Comparison of ENCODE assay signal across 27 cellular contexts in genomic region chr12:49026678-49027480, GRCh38. TPM values are rescaled to one million over a fixed set of nuclear protein-coding genes. Genes with fewer than 3 reads are reported as not detected.
A peak's percentile ranks its signal among the peaks of the same experiment; 100 is the strongest.
DNase-seq lines count a peak whose midpoint lies in the region; ATAC-seq, FAIRE-seq and TF ChIP-seq lines count a peak whose summit lies in the region.
"Had no signal": no experiment of that assay in that cellular context is flagged by ENCODE, and none has a peak within 500 bp of the region (broad histone marks: within the 10 kb centered on the region; RNA-seq: fewer than 3 reads in every experiment).

No MANE protein-coding gene starts in this region.

- H3K4me2 ChIP-seq in IMR-90 (ENCODE audit: low read depth, low read length) (no peak overlapping the region), endothelial cell of umbilical vein (ENCODE audit: insufficient read depth, low read length) (no peak overlapping the region)
- H3K4me2 ChIP-seq: GM23338 had no signal

- H2AK9ac ChIP-seq in IMR-90 (replicated peaks; ENCODE audit: low read depth, low read length, poor library complexity), result no peak overlapping the region

- no peak overlapping the region for H3K4ac ChIP-seq in IMR-90 (ENCODE audit: low read depth, low read length)

- dilution Hi-C loops in IMR-90 (cut with HindIII; ENCODE audit: low sequenced_read_pairs, unreplicated experiment) (no loop called here), endothelial cell of umbilical vein (cut with MboI; ENCODE audit: extremely low pct_ligation_motif_present, low sequenced_read_pairs) (no loop called here)

- no peak overlapping the region for H4K91ac ChIP-seq in IMR-90 (ENCODE audit: insufficient read depth, low read depth, low read length)

- intact Hi-C loops in IMR-90 (cut with micrococcal nuclease), result no loop called here
- intact Hi-C loops in endothelial cell of umbilical vein (cut with micrococcal nuclease), result no loop called here
- intact Hi-C loops in lower lobe of right lung (cut with DNase I), result no loop called here

- no peak overlapping the region for H2BK5ac ChIP-seq in IMR-90 (ENCODE audit: low read depth, low read length, poor library complexity, severe bottlenecking)

- no peaks in the 10 kb centered on the region for H3K4me1 ChIP-seq in IMR-90 (ENCODE audit: control insufficient read depth, insufficient read depth, low read length)
- no peaks in the 10 kb centered on the region for H3K4me1 ChIP-seq in endothelial cell of umbilical vein (ENCODE audit: control insufficient read depth, extremely low read depth, insufficient read depth, low read length)
- no peaks in the 10 kb centered on the region for H3K4me1 ChIP-seq in lower lobe of right lung
- H3K4me1 ChIP-seq: heart right ventricle, tibial nerve had no signal

- no peak overlapping the region for H2AK5ac ChIP-seq in IMR-90 (ENCODE audit: low read depth, low read length)

- no peaks in the 10 kb centered on the region for H3K27me3 Mint-ChIP-seq in osteocyte (ENCODE audit: unreplicated experiment)
- H3K27me3 Mint-ChIP-seq: activated CD4-positive, alpha-beta T cell treated with anti-CD3 and anti-CD28 coated beads, Interleukin-2, amount 10 ng/mL, durations not matched to agents 7 days and 5 days; activated CD8-positive, alpha-beta memory T cell treated with anti-CD3 and anti-CD28 coated beads, Interleukin-2, amount 10 ng/mL, durations not matched to agents 7 days and 5 days; effector memory CD8-positive, alpha-beta T cell; memory B cell had no signal

- POLR2A ChIA-PET in IMR-90 (lab: Charles Lee; ENCODE audit: unreplicated experiment) (no interaction called here), endothelial cell of umbilical vein (lab: Charles Lee) (interaction anchor here (0.9 kb wide), 1 partner anchor 13 kb away, joined by 3 read pairs; no protein-coding TSS in a partner anchor)

- TF ChIP-seq RAD21 in IMR-90 (IDR thresholded peaks at IDR 0.05; ENCODE audit: low read length), result no peak

- ATAC-seq in IMR-90 (ENCODE audit: low read depth) (no peak), GM21576 (IDR thresholded peaks at IDR 0.05; ENCODE audit: unreplicated experiment) (no peak), lower lobe of right lung (no peak)
- ATAC-seq: activated CD8-positive, alpha-beta memory T cell treated with anti-CD3 and anti-CD28 coated beads, Interleukin-2, amount 10 ng/mL, durations not matched to agents 7 days and 5 days; effector memory CD8-positive, alpha-beta T cell; esophagus mucosa; GM23338; heart right ventricle; WTC11 had no signal

- no peak overlapping the region for H2AFZ ChIP-seq in IMR-90 (replicated peaks; ENCODE audit: low read length, poor library complexity)
- no peak overlapping the region for H2AFZ ChIP-seq in endothelial cell of umbilical vein (ENCODE audit: low read depth, low read length)
- H2AFZ ChIP-seq: GM23338 had no signal

- no peaks in the 10 kb centered on the region for H3K9me3 ChIP-seq in IMR-90 (ENCODE audit: control insufficient read depth, insufficient read depth, low read length)
- no peaks in the 10 kb centered on the region for H3K9me3 ChIP-seq in endothelial cell of umbilical vein (replicated peaks; ENCODE audit: control insufficient read depth, insufficient read depth, low read length)
- H3K9me3 ChIP-seq in lower lobe of right lung, result no peaks in the 10 kb centered on the region
- H3K9me3 ChIP-seq: heart right ventricle, tibial nerve had no signal

- H3K56ac ChIP-seq in IMR-90 (ENCODE audit: extremely low read depth, insufficient read depth, low read length), result no peak overlapping the region

- H4K5ac ChIP-seq in IMR-90 (ENCODE audit: low read depth, low read length), result no peak overlapping the region

- H3K27ac ChIP-seq in IMR-90 (ENCODE audit: insufficient read depth, low read length) (no peak overlapping the region), endothelial cell of umbilical vein (ENCODE audit: insufficient read depth, low read depth, low read length) (no peak overlapping the region), lower lobe of right lung (no peak overlapping the region)
- H3K27ac ChIP-seq: tibial nerve had no signal

- TSS peak; percentile 60 for BruUV-seq in IMR-90 (replicated peaks; lab: Mats Ljungman, UMichigan)
- TSS peak; percentile 8 for BruUV-seq in endothelial cell of umbilical vein (replicated peaks; lab: Mats Ljungman, UMichigan)

- peaks cover 24 to 64% of the 10 kb centered on the region in 2 experiments for H3K79me1 ChIP-seq in IMR-90 (ENCODE audit: low read depth in 1 of 2, low read length in 2 of 2)

- no peak overlapping the region for H3K14ac ChIP-seq in IMR-90 (replicated peaks; ENCODE audit: low read depth, low read length)

- H3K36me3 ChIP-seq in IMR-90 (ENCODE audit: control insufficient read depth, insufficient read depth, low read length) (peaks cover 84% of the 10 kb centered on the region), endothelial cell of umbilical vein (ENCODE audit: control insufficient read depth in 2 of 2, extremely low read depth in 1 of 2, insufficient read depth in 2 of 2, low read length in 2 of 2) (peaks cover 35 to 69% of the 10 kb centered on the region in 2 experiments), lower lobe of right lung (peaks cover 98% of the 10 kb centered on the region)

- H3K4me3 ChIP-seq in IMR-90 (ENCODE audit: insufficient read depth, low read depth, low read length), result no peak overlapping the region
- H3K4me3 ChIP-seq in endothelial cell of umbilical vein (replicated peaks in 1 of 3; ENCODE audit: insufficient read depth in 1 of 3, low read depth in 1 of 3, low read length in 3 of 3), result no peak overlapping the region
- H3K4me3 ChIP-seq in lower lobe of right lung, result no peak overlapping the region
- H3K4me3 ChIP-seq: GM23338, heart right ventricle, tibial nerve had no signal

- H3K9me3 Mint-ChIP-seq in osteocyte (ENCODE audit: unreplicated experiment), result no peaks in the 10 kb centered on the region
- H3K9me3 Mint-ChIP-seq: activated CD4-positive, alpha-beta T cell treated with anti-CD3 and anti-CD28 coated beads, Interleukin-2, amount 10 ng/mL, durations not matched to agents 7 days and 5 days; activated naive CD4-positive, alpha-beta T cell treated with anti-CD3 and anti-CD28 coated beads for 36 hours; effector memory CD8-positive, alpha-beta T cell; GM23338; memory B cell; WTC11 had no signal

- no peak overlapping the region for H3K4me3 Mint-ChIP-seq in osteocyte (ENCODE audit: unreplicated experiment)
- H3K4me3 Mint-ChIP-seq: activated CD4-positive, alpha-beta T cell treated with anti-CD3 and anti-CD28 coated beads, Interleukin-2, amount 10 ng/mL, durations not matched to agents 7 days and 5 days; activated CD8-positive, alpha-beta memory T cell treated with anti-CD3 and anti-CD28 coated beads, Interleukin-2, amount 10 ng/mL, durations not matched to agents 7 days and 5 days; activated naive CD4-positive, alpha-beta T cell treated with anti-CD3 and anti-CD28 coated beads for 36 hours; effector memory CD8-positive, alpha-beta T cell; GM23338; memory B cell; WTC11 had no signal

- TF ChIP-seq POLR2A in IMR-90 (IDR thresholded peaks at IDR 0.05; ENCODE audit: low read depth, low read length) (no peak), endothelial cell of umbilical vein (IDR thresholded peaks at IDR 0.05; ENCODE audit: low read depth, low read length) (no peak)

- H3K79me2 ChIP-seq in endothelial cell of umbilical vein (ENCODE audit: control insufficient read depth, insufficient read depth, low read length), result no peaks in the 10 kb centered on the region

- DNase-seq in D341Med (ENCODE audit: low spot score) (peak; percentile 26), IMR-90 (no peak), endothelial cell of umbilical vein (ENCODE audit: low read depth, low spot score) (no peak), osteocyte (ENCODE audit: extremely low spot score, unreplicated experiment) (peak; percentile 79), cerebellar cortex (ENCODE audit: low spot score) (no peak), lower lobe of right lung (no peak)
- DNase-seq: activated CD4-positive, alpha-beta T cell treated with anti-CD3 and anti-CD28 coated beads, Interleukin-2, amount 10 ng/mL, durations not matched to agents 7 days and 5 days; activated CD8-positive, alpha-beta memory T cell treated with anti-CD3 and anti-CD28 coated beads, Interleukin-2, amount 10 ng/mL, durations not matched to agents 7 days and 5 days; activated naive CD4-positive, alpha-beta T cell treated with anti-CD3 and anti-CD28 coated beads for 36 hours; amygdala; C1 segment of cervical spinal cord; DND-41; effector memory CD8-positive, alpha-beta T cell; foreskin fibroblast; heart right ventricle; NCI-H1694; NCI-H2171 treated with DMSO at 0.1 percent for 48 hours; NCI-H524; SHP77 treated with DMSO at 0.1 percent for 48 hours had no signal

- no peak overlapping the region for H2BK15ac ChIP-seq in IMR-90 (ENCODE audit: low read depth, low read length)

- H3K9me1 ChIP-seq in IMR-90 (ENCODE audit: insufficient read depth, low read length) (no peaks in the 10 kb centered on the region), endothelial cell of umbilical vein (replicated peaks; ENCODE audit: control insufficient read depth, extremely low read depth, insufficient read depth, low read length) (no peaks in the 10 kb centered on the region)

- H4K20me1 ChIP-seq in IMR-90 (ENCODE audit: insufficient read depth, low read length) (peaks cover 16% of the 10 kb centered on the region), endothelial cell of umbilical vein (replicated peaks; ENCODE audit: control insufficient read depth, extremely low read depth, insufficient read depth, low read length) (no peaks in the 10 kb centered on the region)

- in situ Hi-C loops in IMR-90 (cut with MboI; ENCODE audit: low sequenced_read_pairs), result no loop called here

- H3K23ac ChIP-seq in IMR-90 (ENCODE audit: low read depth, low read length), result no peak overlapping the region

- peaks cover 41% of the 10 kb centered on the region for H3K36me3 Mint-ChIP-seq in osteocyte (ENCODE audit: unreplicated experiment)

- H3K27me3 ChIP-seq in IMR-90 (ENCODE audit: control insufficient read depth, insufficient read depth, low read length), result no peaks in the 10 kb centered on the region
- H3K27me3 ChIP-seq in endothelial cell of umbilical vein (ENCODE audit: control insufficient read depth in 2 of 2, insufficient read depth in 2 of 2, low read length in 2 of 2), result no peaks in the 10 kb centered on the region
- no peaks in the 10 kb centered on the region for H3K27me3 ChIP-seq in lower lobe of right lung (ENCODE audit: low read depth)
- H3K27me3 ChIP-seq: heart right ventricle, tibial nerve had no signal

- no peak overlapping the region for H4K8ac ChIP-seq in IMR-90 (ENCODE audit: low read depth in 2 of 2, low read length in 2 of 2)

- H3K18ac ChIP-seq in IMR-90 (ENCODE audit: low read depth, low read length), result no peak overlapping the region

- no peak overlapping the region for H3K27ac Mint-ChIP-seq in osteocyte (ENCODE audit: unreplicated experiment)
- H3K27ac Mint-ChIP-seq: activated CD4-positive, alpha-beta T cell treated with anti-CD3 and anti-CD28 coated beads, Interleukin-2, amount 10 ng/mL, durations not matched to agents 7 days and 5 days; activated naive CD4-positive, alpha-beta T cell treated with anti-CD3 and anti-CD28 coated beads for 36 hours; GM23338; memory B cell; WTC11 had no signal

- H2BK20ac ChIP-seq in IMR-90 (ENCODE audit: low read depth, low read length), result no peak overlapping the region

- no peak for FAIRE-seq in endothelial cell of umbilical vein (lab: Jason Lieb, UNC)
- FAIRE-seq: colon had no signal

- CTCF ChIA-PET in IMR-90 (lab: Yijun Ruan, JAX), result no interaction called here
- CTCF ChIA-PET in endothelial cell of umbilical vein (lab: Charles Lee), result interaction anchor here (1.5 kb wide), 1 partner anchor 17 kb away, joined by 7 read pairs; no protein-coding TSS in a partner anchor

- no peaks in the 10 kb centered on the region for H3K4me1 Mint-ChIP-seq in osteocyte (ENCODE audit: unreplicated experiment)
- H3K4me1 Mint-ChIP-seq: activated CD8-positive, alpha-beta memory T cell treated with anti-CD3 and anti-CD28 coated beads, Interleukin-2, amount 10 ng/mL, durations not matched to agents 7 days and 5 days; GM23338; memory B cell; WTC11 had no signal

- TF ChIP-seq CTCF in IMR-90 (conservative IDR thresholded peaks at IDR 0.05; ENCODE audit: low read depth, low read length), result no peak
- TF ChIP-seq CTCF in endothelial cell of umbilical vein (IDR thresholded peaks at IDR 0.05; ENCODE audit: extremely low read depth in 1 of 2, insufficient read depth in 1 of 2, low read depth in 1 of 2, low read length in 2 of 2), result no peak
- no peak for TF ChIP-seq CTCF in osteocyte (IDR thresholded peaks at IDR 0.05)
- no peak for TF ChIP-seq CTCF in lower lobe of right lung (IDR thresholded peaks at IDR 0.05)

- H2BK120ac ChIP-seq in IMR-90 (ENCODE audit: low read depth, low read length), result no peak overlapping the region

- 97% methylated on average over 19 of the region's 26 CpGs; no CpG with 5 or more reads in 1 of the 2 experiments for WGBS in IMR-90 (ENCODE audit: extremely low coverage in 2 of 2, insufficient read length in 1 of 2), 2 experiments

- H3K9ac ChIP-seq in IMR-90 (ENCODE audit: low read depth, low read length), result no peak overlapping the region
- no peak overlapping the region for H3K9ac ChIP-seq in endothelial cell of umbilical vein (replicated peaks; ENCODE audit: extremely low read depth, insufficient read depth, low read length)

RNA-seq across cellular contexts. Expression of gene PRKAG1, which starts 8.3 kb away (rescaled TPM):
- total RNA-seq in IMR-90 (2012; rRNA removed) (76.4 and 106 TPM in 2 replicates), endothelial cell of umbilical vein (50.0 and 54.9 TPM in 2 replicates), osteocyte (75.6 and 80.6 TPM in 2 replicates), lower lobe of right lung (49.2 TPM)
- polyA plus RNA-seq in IMR-90 (2012; rRNA removed) (67.8 and 81.1 TPM in 2 replicates), endothelial cell of umbilical vein (52.1 and 59.5 TPM in 2 replicates)
- 32.2 and 43.2 TPM in 2 replicates for polyA plus RNA-seq in IMR-90 (2012; cell fraction: cytosol; rRNA removed)
- 17.6 and 73.2 TPM in 2 replicates for polyA plus RNA-seq in IMR-90 (2012; cell fraction: nucleus; rRNA removed; ENCODE audit: low replicate concordance)
- 58.4 and 63.5 TPM in 2 replicates for polyA plus RNA-seq in endothelial cell of umbilical vein (2011; cell fraction: cytosol; rRNA removed)
- polyA plus RNA-seq in endothelial cell of umbilical vein (2011; cell fraction: nucleus; rRNA removed), result 49.4 and 50.8 TPM in 2 replicates
- 49.7 and 56.2 TPM in 2 replicates for polyA plus RNA-seq in endothelial cell of umbilical vein (2012)
- polyA minus RNA-seq in endothelial cell of umbilical vein, result 47.0 and 53.3 TPM in 2 replicates
- polyA minus RNA-seq in endothelial cell of umbilical vein (2011; cell fraction: cytosol; rRNA and poly(A)+ RNA removed), result 40.7 TPM
- polyA minus RNA-seq in endothelial cell of umbilical vein (2011; cell fraction: nucleus; rRNA and poly(A)+ RNA removed), result 17.3 and 22.1 TPM in 2 replicates

RNA-seq across cellular contexts. Expression of gene DDN, which starts 27.7 kb away (rescaled TPM):
- total RNA-seq in IMR-90 (2012; rRNA removed), result under 0.01 and 0.18 TPM in 2 replicates
- 0.21 and 0.22 TPM in 2 replicates for polyA plus RNA-seq in IMR-90 (2012; rRNA removed)
- 0.05 and 0.10 TPM in 2 replicates for polyA plus RNA-seq in IMR-90 (2012; cell fraction: cytosol; rRNA removed)
- polyA plus RNA-seq in IMR-90 (2012; cell fraction: nucleus; rRNA removed; ENCODE audit: low replicate concordance), result 0.95 and 1.1 TPM in 2 replicates
- 0.22 and 0.42 TPM in 2 replicates for total RNA-seq in endothelial cell of umbilical vein
- 0.06 and 0.07 TPM in 2 replicates for polyA plus RNA-seq in endothelial cell of umbilical vein
- 0.06 and 0.08 TPM in 2 replicates for polyA plus RNA-seq in endothelial cell of umbilical vein (2011; cell fraction: cytosol; rRNA removed)
- polyA plus RNA-seq in endothelial cell of umbilical vein (2011; cell fraction: nucleus; rRNA removed), result 0.22 and 0.50 TPM in 2 replicates
- polyA plus RNA-seq in endothelial cell of umbilical vein (2012), result 0.26 and 0.31 TPM in 2 replicates
- 0.06 and 0.12 TPM in 2 replicates for polyA minus RNA-seq in endothelial cell of umbilical vein
- polyA minus RNA-seq in endothelial cell of umbilical vein (2011; cell fraction: cytosol; rRNA and poly(A)+ RNA removed), result 2.7 TPM
- 0.19 and 0.24 TPM in 2 replicates for polyA minus RNA-seq in endothelial cell of umbilical vein (2011; cell fraction: nucleus; rRNA and poly(A)+ RNA removed)
- 0.08 and 0.26 TPM in 2 replicates for total RNA-seq in osteocyte
- not detected for total RNA-seq in lower lobe of right lung
- total RNA-seq: tibial nerve had no signal
- polyA plus RNA-seq: GM23338 had no signal

RNA-seq across cellular contexts. Expression of gene KMT2D, which starts 33.7 kb away (rescaled TPM):
- 6.6 and 10.0 TPM in 2 replicates for total RNA-seq in IMR-90 (2012; rRNA removed)
- 24.8 and 25.2 TPM in 2 replicates for polyA plus RNA-seq in IMR-90 (2012; rRNA removed)
- 11.3 and 13.1 TPM in 2 replicates for polyA plus RNA-seq in IMR-90 (2012; cell fraction: cytosol; rRNA removed)
- polyA plus RNA-seq in IMR-90 (2012; cell fraction: nucleus; rRNA removed; ENCODE audit: low replicate concordance), result 81.4 and 106 TPM in 2 replicates
- 106 and 120 TPM in 2 replicates for total RNA-seq in endothelial cell of umbilical vein
- 11.5 and 15.1 TPM in 2 replicates for polyA plus RNA-seq in endothelial cell of umbilical vein
- polyA plus RNA-seq in endothelial cell of umbilical vein (2011; cell fraction: cytosol; rRNA removed), result 23.2 and 26.0 TPM in 2 replicates
- polyA plus RNA-seq in endothelial cell of umbilical vein (2011; cell fraction: nucleus; rRNA removed), result 85.9 and 110 TPM in 2 replicates
- 40.1 and 45.3 TPM in 2 replicates for polyA plus RNA-seq in endothelial cell of umbilical vein (2012)
- polyA minus RNA-seq in endothelial cell of umbilical vein, result 46.9 and 49.0 TPM in 2 replicates
- polyA minus RNA-seq in endothelial cell of umbilical vein (2011; cell fraction: cytosol; rRNA and poly(A)+ RNA removed), result 31.9 TPM
- polyA minus RNA-seq in endothelial cell of umbilical vein (2011; cell fraction: nucleus; rRNA and poly(A)+ RNA removed), result 43.5 and 55.7 TPM in 2 replicates
- total RNA-seq in osteocyte, result 91.2 and 97.5 TPM in 2 replicates
- 114 TPM for total RNA-seq in lower lobe of right lung

RNA-seq across cellular contexts. Expression of gene RHEBL1, which starts 42.9 kb away (rescaled TPM):
- 0.56 and 0.72 TPM in 2 replicates for total RNA-seq in IMR-90 (2012; rRNA removed)
- 0.39 and 0.62 TPM in 2 replicates for polyA plus RNA-seq in IMR-90 (2012; rRNA removed)
- 0.49 TPM in 1 of 2 replicates, not detected in the other for polyA plus RNA-seq in IMR-90 (2012; cell fraction: cytosol; rRNA removed)
- polyA plus RNA-seq in IMR-90 (2012; cell fraction: nucleus; rRNA removed; ENCODE audit: low replicate concordance), result 0.39 and 0.55 TPM in 2 replicates
- total RNA-seq in endothelial cell of umbilical vein, result 2.3 and 2.6 TPM in 2 replicates
- polyA plus RNA-seq in endothelial cell of umbilical vein, result 2.2 and 2.7 TPM in 2 replicates
- 1.7 and 2.1 TPM in 2 replicates for polyA plus RNA-seq in endothelial cell of umbilical vein (2011; cell fraction: cytosol; rRNA removed)
- 1.6 and 2.2 TPM in 2 replicates for polyA plus RNA-seq in endothelial cell of umbilical vein (2011; cell fraction: nucleus; rRNA removed)
- polyA plus RNA-seq in endothelial cell of umbilical vein (2012), result 2.0 and 2.6 TPM in 2 replicates
- polyA minus RNA-seq in endothelial cell of umbilical vein, result 1.5 TPM in 1 of 2 replicates, not detected in the other
- 2.7 TPM for polyA minus RNA-seq in endothelial cell of umbilical vein (2011; cell fraction: cytosol; rRNA and poly(A)+ RNA removed)
- 0.63 TPM in 1 of 2 replicates, not detected in the other for polyA minus RNA-seq in endothelial cell of umbilical vein (2011; cell fraction: nucleus; rRNA and poly(A)+ RNA removed)
- total RNA-seq in osteocyte, result 0.86 and 1.2 TPM in 2 replicates
- 1.5 TPM for total RNA-seq in lower lobe of right lung

RNA-seq across cellular contexts. Expression of gene WNT1, which starts 48.8 kb away (rescaled TPM):
- not detected in 2 replicates for total RNA-seq in IMR-90 (2012; rRNA removed)
- not detected in 2 replicates for polyA plus RNA-seq in IMR-90 (2012; rRNA removed)
- not detected in 2 replicates for polyA plus RNA-seq in IMR-90 (2012; cell fraction: cytosol; rRNA removed)
- polyA plus RNA-seq in IMR-90 (2012; cell fraction: nucleus; rRNA removed; ENCODE audit: low replicate concordance), result 0.08 TPM in 1 of 2 replicates, not detected in the other
- total RNA-seq in endothelial cell of umbilical vein, result not detected in 2 replicates
- not detected in 2 replicates for polyA plus RNA-seq in endothelial cell of umbilical vein
- not detected in 2 replicates for polyA plus RNA-seq in endothelial cell of umbilical vein (2011; cell fraction: cytosol; rRNA removed)
- not detected in 2 replicates for polyA plus RNA-seq in endothelial cell of umbilical vein (2011; cell fraction: nucleus; rRNA removed)
- not detected in 2 replicates for polyA plus RNA-seq in endothelial cell of umbilical vein (2012)
- not detected in 2 replicates for polyA minus RNA-seq in endothelial cell of umbilical vein
- polyA minus RNA-seq in endothelial cell of umbilical vein (2011; cell fraction: cytosol; rRNA and poly(A)+ RNA removed), result not detected
- polyA minus RNA-seq in endothelial cell of umbilical vein (2011; cell fraction: nucleus; rRNA and poly(A)+ RNA removed), result not detected in 2 replicates
- total RNA-seq in osteocyte, result not detected in 2 replicates
- total RNA-seq in lower lobe of right lung, result not detected
- total RNA-seq: activated naive CD4-positive, alpha-beta T cell treated with anti-CD3 and anti-CD28 coated beads for 36 hours; esophagus mucosa; GM23338; heart right ventricle; pulmonary artery endothelial cell; tibial nerve; WTC11 had no signal
- polyA plus RNA-seq: GM23338, heart right ventricle had no signal

Comparison
In these comparisons a context has a peak if more than half of its experiments do, and no peak if none do; other contexts are left out.
1. DNase-seq: peak in D341Med (single experiment) and osteocyte (single experiment); none in IMR-90 (single experiment), endothelial cell of umbilical vein (single experiment), cerebellar cortex (single experiment) and lower lobe of right lung (single experiment).